23 cellular contexts compared by ENCODE assay signal in the genomic region with DNA sequence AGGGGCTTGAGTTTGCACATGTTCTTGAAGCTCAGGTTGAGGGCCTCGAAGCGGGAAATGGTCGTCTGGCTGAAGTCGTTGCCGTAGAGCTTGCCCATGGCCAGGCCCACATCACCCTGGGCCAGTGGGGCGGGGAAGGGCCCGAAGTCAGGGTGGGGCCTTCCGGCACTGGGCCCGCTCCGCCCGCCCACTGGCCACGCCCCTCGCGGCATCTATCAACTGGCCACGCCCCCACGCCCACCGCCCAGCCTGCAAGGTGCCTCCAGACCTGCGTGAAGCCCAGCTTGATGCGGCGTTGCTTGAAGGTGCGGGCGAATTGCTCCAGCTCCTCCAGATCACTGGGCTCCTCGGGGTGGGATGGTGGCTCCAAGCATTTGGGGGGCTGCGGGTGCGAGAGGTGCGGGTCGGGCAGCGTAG. TPM values are rescaled to one million over a fixed set of nuclear protein-coding genes. Genes with fewer than 3 reads are reported as not detected.
DNase-seq lines count a peak whose midpoint lies in the region; ATAC-seq, FAIRE-seq and TF ChIP-seq lines count a peak whose summit lies in the region.
"Had no signal": no experiment of that assay in that cellular context is flagged by ENCODE, and none has a peak within 500 bp of the region (broad histone marks: within the 10 kb centered on the region; RNA-seq: fewer than 3 reads in every experiment).

No MANE protein-coding gene starts in this region.

- H3K36me3 ChIP-seq in GM23338 (ENCODE audit: insufficient read depth) (no peaks in the 10 kb centered on the region), RWPE2 (ENCODE audit: low read depth) (no peaks in the 10 kb centered on the region), iPS-15b (ENCODE audit: control insufficient read depth, insufficient read depth, low read length) (no peaks in the 10 kb centered on the region)
- H3K36me3 ChIP-seq: colonic mucosa, pancreas, SJCRH30, uterus had no signal

- H3K9ac ChIP-seq in iPS-15b (ENCODE audit: low read depth, low read length), result peak overlapping the region; percentile 47

- H3K4me1 Mint-ChIP-seq in GM23338, result peaks cover 26% of the 10 kb centered on the region

- H3K4me1 ChIP-seq in GM23338 (ENCODE audit: insufficient read depth), result peaks cover 8% of the 10 kb centered on the region; the same call in 1 of the 2 replicates
- H3K4me1 ChIP-seq in RWPE2 (ENCODE audit: insufficient read depth, poor library complexity, severe bottlenecking), result peaks cover 3% of the 10 kb centered on the region
- peaks cover 3% of the 10 kb centered on the region for H3K4me1 ChIP-seq in iPS-15b (ENCODE audit: control insufficient read depth, insufficient read depth, low read length)
- H3K4me1 ChIP-seq: uterus had no signal

- H3F3A ChIP-seq in GM23338 (replicated peaks; ENCODE audit: low read depth), result 0 out of 2 replicates have a peak, but pooled peaks cover 9% of the 10 kb centered on the region

- H4K20me1 ChIP-seq in GM23338 (replicated peaks; ENCODE audit: insufficient read depth), result no peaks in the 10 kb centered on the region

- H3K79me2 ChIP-seq in GM23338 (replicated peaks; ENCODE audit: insufficient read depth), result no peaks in the 10 kb centered on the region

- H3K27me3 ChIP-seq in GM23338 (ENCODE audit: insufficient read depth) (no peaks in the 10 kb centered on the region), RWPE2 (ENCODE audit: insufficient read depth, poor library complexity, severe bottlenecking) (no peaks in the 10 kb centered on the region), iPS-15b (ENCODE audit: control insufficient read depth, insufficient read depth, low read length) (no peaks in the 10 kb centered on the region)
- H3K27me3 ChIP-seq: body of pancreas, colonic mucosa, pancreas, uterus had no signal

- peak overlapping the region; percentile 65 for H3K4me3 Mint-ChIP-seq in GM23338
- H3K4me3 Mint-ChIP-seq: T-helper 17 cell had no signal

- TF ChIP-seq POLR2A in GM12891 (IDR thresholded peaks at IDR 0.05; ENCODE audit: low read depth, low read length), result no peak

- H3K27me3 Mint-ChIP-seq in GM23338 (ENCODE audit: insufficient read depth, low read depth, poor library complexity), result peaks cover 11% of the 10 kb centered on the region
- H3K27me3 Mint-ChIP-seq: T-helper 17 cell had no signal

- DNase-seq in GM23338 (ENCODE audit: low spot score), result peak; percentile 95
- peak; percentile 64 for DNase-seq in RWPE2 (ENCODE audit: low spot score)
- DNase-seq in omental fat pad (ENCODE audit: low spot score), result no peak
- DNase-seq in GM12891 (ENCODE audit: insufficient read length, low spot score), result no peak
- no peak for DNase-seq in cerebellar cortex (ENCODE audit: low spot score)
- no peak for DNase-seq in effector CD8-positive, alpha-beta T cell (lab: John Stamatoyannopoulos, UW)
- DNase-seq: body of pancreas; colonic mucosa; foreskin fibroblast; NCI-H146; NCI-H748 treated with DMSO at 0.1 percent for 48 hours; SJCRH30; stimulated activated CD4-positive, alpha-beta T cell treated with anti-CD3 and anti-CD28 coated beads, Interleukin-2, amount 100 ng/mL, for 48 hours; T-helper 17 cell; uterus had no signal

- H3K9me3 ChIP-seq in RWPE2 (ENCODE audit: severe bottlenecking) (no peaks in the 10 kb centered on the region), iPS-15b (ENCODE audit: control insufficient read depth, insufficient read depth, low read length) (no peaks in the 10 kb centered on the region)
- H3K9me3 ChIP-seq: body of pancreas, colonic mucosa, pancreas, SJCRH30, uterus had no signal

- no peaks in the 10 kb centered on the region for H3K36me3 Mint-ChIP-seq in GM23338 (ENCODE audit: low read depth)

- no peaks in the 10 kb centered on the region for H3K9me2 ChIP-seq in GM23338 (ENCODE audit: insufficient read depth)

- H3K9me3 Mint-ChIP-seq in GM23338, result no peaks in the 10 kb centered on the region

- H3K27ac ChIP-seq in GM23338 (ENCODE audit: low read depth) (no peak overlapping the region), RWPE2 (ENCODE audit: poor library complexity, severe bottlenecking) (no peak overlapping the region)
- H3K27ac ChIP-seq: body of pancreas, C4-2B, colonic mucosa, pancreas, SJCRH30, uterus had no signal

- H3K4me2 ChIP-seq in GM23338, result peak overlapping the region; percentile 82

- no peak overlapping the region for H3K27ac Mint-ChIP-seq in GM23338
- H3K27ac Mint-ChIP-seq: T-helper 17 cell had no signal

- H3K4me3 ChIP-seq in GM23338 (peak overlapping the region; percentile 62), RWPE2 (ENCODE audit: severe bottlenecking) (no peak overlapping the region), iPS-15b (ENCODE audit: low read depth, low read length) (peak overlapping the region; percentile 55)
- H3K4me3 ChIP-seq: body of pancreas, colonic mucosa, pancreas, SJCRH30, uterus had no signal

- ATAC-seq in GM23338 (peak; percentile 89), RWPE2 (ENCODE audit: low read depth) (no peak), omental fat pad (ENCODE audit: low FRiP score) (peak; percentile 31), GM19395 (IDR thresholded peaks at IDR 0.05; ENCODE audit: unreplicated experiment) (no peak)
- ATAC-seq: body of pancreas, HCT116, pancreas, T-helper 17 cell had no signal

- FAIRE-seq in GM12891 (lab: Jason Lieb, UNC), result no peak
- FAIRE-seq: D721Med, endothelial cell of umbilical vein, pancreas had no signal

- TF ChIP-seq CTCF in GM23338 (conservative IDR thresholded peaks at IDR 0.05; ENCODE audit: low read depth in 2 of 2), result no peak
- no peak for TF ChIP-seq CTCF in RWPE2 (IDR thresholded peaks at IDR 0.05; ENCODE audit: poor library complexity, severe bottlenecking)
- TF ChIP-seq CTCF in omental fat pad (IDR thresholded peaks at IDR 0.05), result no peak

- H2AFZ ChIP-seq in GM23338, result peak overlapping the region; percentile 92

TF ChIP-seq in GM12891, 5 proteins besides CTCF, POLR2A, EP300 and RAD21:
- TF ChIP-seq SPI1 (IDR thresholded peaks at IDR 0.05; ENCODE audit: low read depth, low read length) (no peak), POLR2AphosphoS5 (IDR thresholded peaks at IDR 0.05; ENCODE audit: low read depth, low read length) (no peak), TAF1 (IDR thresholded peaks at IDR 0.05; ENCODE audit: low read depth, low read length) (no peak), PAX5 (IDR thresholded peaks at IDR 0.05; ENCODE audit: insufficient read depth, low read length, severe bottlenecking) (no peak), POU2F2 (IDR thresholded peaks at IDR 0.05; ENCODE audit: low read depth, low read length) (no peak)

RNA-seq across cellular contexts. Expression of a gene that starts 19.9 kb away (rescaled TPM):
- total RNA-seq in GM23338 (2014; rRNA removed; shearing (Covaris generic)), result 50.8 and 61.2 TPM in 2 replicates
- 18.7 and 19.4 TPM in 2 replicates for polyA plus RNA-seq in GM23338 (2016; fragmentation: Nextera tagmentation; extraction: Ambion mirVana)
- 10 to 100 TPM; 11.6 to 22.9 (median 12.8) TPM for total RNA-seq in omental fat pad
- 6.1 TPM for polyA plus RNA-seq in GM12891 (2012; ENCODE audit: low read depth, missing spikeins)

RNA-seq across cellular contexts. Expression of a gene that starts 25.8 kb away (rescaled TPM):
- total RNA-seq in GM23338 (2014; rRNA removed; shearing (Covaris generic)), result 34.3 and 42.5 TPM in 2 replicates
- 5.1 and 6.2 TPM in 2 replicates for polyA plus RNA-seq in GM23338 (2016; fragmentation: Nextera tagmentation; extraction: Ambion mirVana)
- 1 to 10 TPM in 3 of 4 donors, under 1 TPM in 1; 0.32 to 2.1 (median 1.6) TPM for total RNA-seq in omental fat pad
- polyA plus RNA-seq in GM12891 (2012; ENCODE audit: low read depth, missing spikeins), result 0.15 TPM

RNA-seq across cellular contexts. Expression of a gene that starts 36.4 kb away (rescaled TPM):
- 2.3 and 2.4 TPM in 2 replicates for total RNA-seq in GM23338 (2014; rRNA removed; shearing (Covaris generic))
- polyA plus RNA-seq in GM23338 (2016; fragmentation: Nextera tagmentation; extraction: Ambion mirVana), result 4.6 and 5.1 TPM in 2 replicates
- total RNA-seq in omental fat pad, result 1 to 10 TPM in 3 of 4 donors, under 1 TPM in 1; 0.56 to 3.2 (median 1.5) TPM
- 33.8 TPM for polyA plus RNA-seq in GM12891 (2012; ENCODE audit: low read depth, missing spikeins)
- total RNA-seq: G401 had no signal

Comparison
In these comparisons a context has a peak if more than half of its experiments do, and no peak if none do; other contexts are left out.
1. ATAC-seq: peak in GM23338 (single experiment) and omental fat pad (single experiment); none in RWPE2 (single experiment) and GM19395 (single experiment).
2. DNase-seq: peak in GM23338 (single experiment) and RWPE2 (single experiment); none in omental fat pad (single experiment), GM12891 (single experiment), cerebellar cortex (single experiment) and effector CD8-positive, alpha-beta T cell (single experiment).
3. RNA of a gene that starts 25.8 kb away (total RNA-seq): 34.3 to 42.5 TPM in GM23338; 0.32 to 2.1 TPM in omental fat pad; every median in the first group is over 10 times any median in the second.